In the genomic region with DNA sequence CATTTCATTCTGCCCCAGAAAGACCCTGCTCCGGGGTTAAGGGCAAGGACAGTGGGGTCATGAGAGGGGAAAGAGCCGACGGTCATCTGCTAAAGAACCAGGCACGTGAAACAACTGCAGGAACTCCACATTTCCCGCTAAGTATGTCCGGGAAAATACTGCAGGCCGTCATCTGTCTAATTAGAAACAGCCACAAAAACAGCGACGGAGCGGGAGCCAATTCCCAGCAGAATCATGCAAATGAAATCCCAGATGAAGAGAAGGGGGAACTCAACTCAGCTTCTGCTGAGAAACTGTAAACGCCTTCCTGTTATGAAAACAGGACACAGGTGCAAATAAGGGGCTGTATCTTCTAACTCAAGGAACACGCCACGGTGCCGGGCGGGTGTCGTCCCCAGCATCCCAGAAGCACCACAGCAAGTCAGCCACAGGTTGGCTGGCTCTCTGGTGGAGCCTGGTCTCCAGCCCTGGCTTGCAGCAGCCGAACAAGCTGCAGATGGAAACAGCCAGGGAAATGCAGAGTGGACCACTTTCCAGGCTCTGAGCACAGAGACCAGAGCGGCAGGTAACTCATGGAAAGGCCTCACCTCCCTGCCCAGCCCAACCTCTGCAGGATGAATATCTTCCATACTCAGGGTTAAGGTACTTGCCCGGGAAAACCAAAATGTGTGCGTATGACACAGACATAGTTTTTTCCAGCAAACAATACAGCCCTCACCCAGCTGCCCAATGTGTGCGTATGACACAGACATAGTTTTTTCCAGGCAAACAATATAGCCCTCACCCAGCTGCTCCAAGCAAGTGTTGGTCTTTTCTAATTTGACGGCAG, we compare ENCODE assay signal across 13 cellular contexts. TPM values are rescaled to one million over a fixed set of nuclear protein-coding genes. Genes with fewer than 3 reads are reported as not detected.
DNase-seq lines count a peak whose midpoint lies in the region; ATAC-seq and TF ChIP-seq lines count a peak whose summit lies in the region.
"Had no signal": no experiment of that assay in that cellular context is flagged by ENCODE, and none has a peak within 500 bp of the region (broad histone marks: within the 10 kb centered on the region; RNA-seq: fewer than 3 reads in every experiment).

No MANE protein-coding gene starts in this region.

- H3K4me3 Mint-ChIP-seq in glutamatergic neuron (ENCODE audit: unreplicated experiment) = peak overlapping the region; percentile 64
- no peak overlapping the region for H3K4me3 Mint-ChIP-seq in T-helper 17 cell
- H3K4me3 Mint-ChIP-seq: stimulated activated naive CD8-positive, alpha-beta T cell treated with anti-CD3 and anti-CD28 coated beads, Interleukin-15, amount 100 ng/mL, for 72 hours had no signal

- no peak overlapping the region for H3K4me3 ChIP-seq in GM23248
- H3K4me3 ChIP-seq: PC-9 had no signal

- H3K27ac ChIP-seq in GM23248 = 0 out of 2 replicates have a peak overlapping the region, but pooled peaks have one; percentile 26
- H3K27ac ChIP-seq: PC-9, VCaP had no signal

- H3K4me2 ChIP-seq in GM23248 (ENCODE audit: unreplicated experiment) = no peak overlapping the region
- H3K4me2 ChIP-seq: PC-9 had no signal

- peak; percentile 68 for DNase-seq in GM23248
- DNase-seq in SHP77 treated with DMSO at 0.1 percent for 48 hours (lab: John Stamatoyannopoulos, UW) = peak; percentile 95
- DNase-seq in glutamatergic neuron = no peak
- DNase-seq in sciatic nerve (ENCODE audit: low spot score) = no peak
- DNase-seq in NCI-H1436 treated with DMSO at 0.1 percent for 48 hours (lab: John Stamatoyannopoulos, UW) = no peak
- DNase-seq in globus pallidus (ENCODE audit: low spot score) = no peak
- no peak for DNase-seq in HuH-7 (ENCODE audit: low spot score)
- DNase-seq in T-helper 17 cell = no peak
- DNase-seq: activated T-cell treated with anti-CD3 and anti-CD28 coated beads, Interleukin-2, amount 50 U/mL, for 48 hours; NCI-H1105 treated with DMSO at 0.1 percent for 48 hours; stimulated activated naive CD8-positive, alpha-beta T cell treated with anti-CD3 and anti-CD28 coated beads, Interleukin-15, amount 100 ng/mL, for 72 hours had no signal

- intact Hi-C loops in sciatic nerve (cut with DNase I) = no loop called here

- H3K27ac Mint-ChIP-seq in glutamatergic neuron (ENCODE audit: unreplicated experiment) (peak overlapping the region; percentile 52), T-helper 17 cell (no peak overlapping the region)
- H3K27ac Mint-ChIP-seq: stimulated activated naive CD8-positive, alpha-beta T cell treated with anti-CD3 and anti-CD28 coated beads, Interleukin-15, amount 100 ng/mL, for 72 hours had no signal

- no peaks in the 10 kb centered on the region; the same call in 1 of the 2 replicates for H4K20me1 ChIP-seq in GM23248 (ENCODE audit: insufficient read depth)

- ATAC-seq in sciatic nerve = peak; percentile 57
- ATAC-seq in T-helper 17 cell = no peak
- ATAC-seq: stimulated activated naive CD8-positive, alpha-beta T cell treated with anti-CD3 and anti-CD28 coated beads, Interleukin-15, amount 100 ng/mL, for 72 hours had no signal

- 30 to 32% methylated on average over 19 to 22 of the region's 22 CpGs for WGBS in GM23248 (ENCODE audit: low coverage in 1 of 2, low lambda C conversion rate in 2 of 2, missing lambda C conversion rate in 2 of 2), 2 experiments

- no peaks in the 10 kb centered on the region for H3K36me3 ChIP-seq in GM23248 (ENCODE audit: low read depth)

- TF ChIP-seq CTCF in glutamatergic neuron (IDR thresholded peaks at IDR 0.05; ENCODE audit: partially characterized antibody, unreplicated experiment) = no peak

- H2AFZ ChIP-seq in GM23248 = no peak overlapping the region
- H2AFZ ChIP-seq: PC-9 had no signal

- peaks cover 87% of the 10 kb centered on the region for H3K79me2 ChIP-seq in GM23248 (ENCODE audit: insufficient read depth)

- H3K9ac ChIP-seq in GM23248 = peak overlapping the region; percentile 42

- no peaks in the 10 kb centered on the region for H3F3A ChIP-seq in GM23248 (ENCODE audit: insufficient read depth)

- H3K9me3 ChIP-seq in GM23248 (ENCODE audit: low read depth) (no peaks in the 10 kb centered on the region), T-helper 17 cell (ENCODE audit: control insufficient read depth, low read length, poor library complexity, severe bottlenecking) (no peaks in the 10 kb centered on the region)

- no peaks in the 10 kb centered on the region for H3K27me3 ChIP-seq in GM23248 (replicated peaks; ENCODE audit: insufficient read depth)

- H3K9me3 Mint-ChIP-seq in glutamatergic neuron (ENCODE audit: unreplicated experiment) = peaks cover 21% of the 10 kb centered on the region

- H3K36me3 Mint-ChIP-seq in glutamatergic neuron (ENCODE audit: unreplicated experiment) = peaks cover 7% of the 10 kb centered on the region
- no peaks in the 10 kb centered on the region for H3K36me3 Mint-ChIP-seq in T-helper 17 cell (ENCODE audit: low read depth)

- H3K9me2 ChIP-seq in GM23248 (ENCODE audit: insufficient read depth) = no peaks in the 10 kb centered on the region

- peaks cover 58% of the 10 kb centered on the region for H3K4me1 Mint-ChIP-seq in glutamatergic neuron (ENCODE audit: low read depth, unreplicated experiment)
- no peaks in the 10 kb centered on the region for H3K4me1 Mint-ChIP-seq in T-helper 17 cell
- H3K4me1 Mint-ChIP-seq: stimulated activated naive CD8-positive, alpha-beta T cell treated with anti-CD3 and anti-CD28 coated beads, Interleukin-15, amount 100 ng/mL, for 72 hours had no signal

- H3K4me1 ChIP-seq in GM23248 (ENCODE audit: insufficient read depth) = peaks cover 12% of the 10 kb centered on the region; the same call in 1 of the 2 replicates

- H3K27me3 Mint-ChIP-seq in glutamatergic neuron (ENCODE audit: unreplicated experiment) (peaks cover 9% of the 10 kb centered on the region), T-helper 17 cell (peaks cover 8% of the 10 kb centered on the region)

- in situ Hi-C loops in GM23248 (cut with MboI) = no loop called here

RNA-seq across cellular contexts. Expression of a gene that starts 28.9 kb away (rescaled TPM):
- total RNA-seq in GM23248 (2014; rRNA removed; shearing (Covaris generic)) = 263 and 291 TPM in 2 replicates
- polyA plus RNA-seq in GM23248 (2016; fragmentation: Nextera tagmentation; extraction: Ambion mirVana) = 222 and 235 TPM in 2 replicates
- total RNA-seq in glutamatergic neuron (ENCODE audit: unreplicated experiment) = 226 TPM
- total RNA-seq in sciatic nerve = 38.1 TPM
- total RNA-seq in T-helper 17 cell = not detected

Comparison
In these comparisons a context has a peak if more than half of its experiments do, and no peak if none do; other contexts are left out.
1. DNase-seq: peak in GM23248 (single experiment) and SHP77 treated with DMSO at 0.1 percent for 48 hours (single experiment); none in glutamatergic neuron (single experiment), sciatic nerve (single experiment), NCI-H1436 treated with DMSO at 0.1 percent for 48 hours (single experiment), globus pallidus (single experiment), HuH-7 (single experiment) and T-helper 17 cell (0 of 3).
2. RNA of a gene that starts 28.9 kb away (total RNA-seq): 263 to 291 TPM in GM23248, 226 TPM in glutamatergic neuron (single experiment) and 38.1 TPM in sciatic nerve (single experiment); not detected in T-helper 17 cell; every median in the first group is over 10 times any median in the second.